13 cellular contexts compared by ENCODE assay signal in genomic region chr14:89669209-89669608, GRCh38.
A peak's percentile ranks its signal among the peaks of the same experiment; 100 is the strongest.
DNase-seq lines count a peak whose midpoint lies in the region; ATAC-seq and TF ChIP-seq lines count a peak whose summit lies in the region.
"Had no signal": no experiment of that assay in that cellular context is flagged by ENCODE, and none has a peak within 500 bp of the region (broad histone marks: within the 10 kb centered on the region; RNA-seq: fewer than 3 reads in every experiment).

No MANE protein-coding gene starts in this region.

- no peaks in the 10 kb centered on the region for H3K36me3 ChIP-seq in adrenal gland (replicated peaks in 1 of 2)

- H3K4me3 ChIP-seq in adrenal gland = no peak overlapping the region

- TF ChIP-seq POLR2A in adrenal gland (IDR thresholded peaks at IDR 0.05) (no peak), GM18505 (IDR thresholded peaks at IDR 0.05; ENCODE audit: borderline replicate concordance, extremely low read depth, insufficient read depth, insufficient read length) (no peak)

- intact Hi-C loops in adrenal gland (cut with DNase I) = no loop called here

- no peak for TF ChIP-seq CTCF in adrenal gland (IDR thresholded peaks at IDR 0.05)

- ATAC-seq in HG03354 (IDR thresholded peaks at IDR 0.05; ENCODE audit: poor library complexity, severe bottlenecking, unreplicated experiment) = peak; percentile 79
- no peak for ATAC-seq in GM18505 (IDR thresholded peaks at IDR 0.05; ENCODE audit: unreplicated experiment)
- ATAC-seq: activated T-helper 17 cell treated with anti-CD3 and anti-CD28 coated beads, Interleukin-2, amount 50 U/mL, for 72 hours had no signal

- H3K27me3 ChIP-seq in adrenal gland = no peaks in the 10 kb centered on the region

- H3K9me3 ChIP-seq in adrenal gland (replicated peaks in 1 of 3) = no peaks in the 10 kb centered on the region

- H3K27ac ChIP-seq in adrenal gland = no peak overlapping the region
- H3K27ac ChIP-seq: 22Rv1, parathyroid adenoma had no signal

- peak; percentile 61 for DNase-seq in SIG-M5 treated with dmso at 0.1 percent for 504 hours (lab: John Stamatoyannopoulos, UW; ENCODE audit: unreplicated experiment)
- DNase-seq in SIG-M5 (lab: John Stamatoyannopoulos, UW) = no peak
- peak; percentile 12 to 63 (median 22) for DNase-seq in adrenal gland
- peak; percentile 25 to 26 for DNase-seq in stimulated activated CD8-positive, alpha-beta memory T cell treated with anti-CD3 and anti-CD28 coated beads, Interleukin-2, amount 100 ng/mL, for 48 hours (ENCODE audit: low read depth in 2 of 2)
- DNase-seq in foreskin melanocyte = no peak
- no peak for DNase-seq in NCI-H2227 treated with DMSO at 0.1 percent for 48 hours (lab: John Stamatoyannopoulos, UW)
- DNase-seq: effector CD8-positive, alpha-beta T cell; NCI-H2081 treated with DMSO at 0.1 percent for 48 hours had no signal

- 63 to 89% (median 79%) methylated on average over 11 of the region's 11 CpGs for WGBS in adrenal gland, 4 donors

- no peaks in the 10 kb centered on the region for H3K4me1 ChIP-seq in adrenal gland (replicated peaks in 1 of 2)
- H3K4me1 ChIP-seq: parathyroid adenoma had no signal

Comparison
In these comparisons a context has a peak if more than half of its experiments do, and no peak if none do; other contexts are left out.
1. DNase-seq: peak in SIG-M5 treated with dmso at 0.1 percent for 504 hours (single experiment), adrenal gland (7 of 7) and stimulated activated CD8-positive, alpha-beta memory T cell treated with anti-CD3 and anti-CD28 coated beads, Interleukin-2, amount 100 ng/mL, for 48 hours (2 of 2); none in SIG-M5 (single experiment), foreskin melanocyte (single experiment) and NCI-H2227 treated with DMSO at 0.1 percent for 48 hours (single experiment).